In genomic region chr18:34840416-34840815, GRCh38 we compare ENCODE assay signal across 26 cellular contexts.
"Had no signal": no experiment of that assay in that cellular context is flagged by ENCODE, and none has a peak within 500 bp of the region (broad histone marks: within the 10 kb centered on the region; RNA-seq: fewer than 3 reads in every experiment).

No MANE protein-coding gene starts in this region.

- H3K9me3 ChIP-seq: right atrium auricular region, suprapubic skin, transverse colon, vagina had no signal

- H3K27me3 Mint-ChIP-seq: stimulated activated naive CD8-positive, alpha-beta T cell treated with anti-CD3 and anti-CD28 coated beads, Interleukin-15, amount 100 ng/mL, for 72 hours had no signal

- H3K4me3 ChIP-seq: lung, right atrium auricular region, suprapubic skin, transverse colon, vagina had no signal

- H3K4me3 Mint-ChIP-seq: activated CD4-positive, alpha-beta T cell treated with anti-CD3 and anti-CD28 coated beads, Interleukin-2, amount 10 ng/mL, durations not matched to agents 24 days and 14 days; activated CD8-positive, alpha-beta T cell treated with anti-CD3 and anti-CD28 coated beads for 36 hours; activated naive CD8-positive, alpha-beta T cell treated with anti-CD3 and anti-CD28 coated beads, Interleukin-2, amount 10 ng/mL, durations not matched to agents 7 days and 5 days; activated T-cell treated with anti-CD3 and anti-CD28 coated beads, Interleukin-2, amount 50 U/mL, for 24 hours; endodermal cell; natural killer cell treated with Interleukin-12 subunit alpha and Interleukin-12 subunit beta and Interleukin-15 and Interleukin-18, amount 100 ng/mL, for 72 hours; stimulated activated naive CD8-positive, alpha-beta T cell treated with anti-CD3 and anti-CD28 coated beads, Interleukin-15, amount 100 ng/mL, for 72 hours had no signal

- H3K4me1 ChIP-seq: suprapubic skin had no signal

- H3K36me3 ChIP-seq: right atrium auricular region, suprapubic skin, transverse colon, vagina had no signal

- ATAC-seq: activated CD8-positive, alpha-beta T cell treated with anti-CD3 and anti-CD28 coated beads for 36 hours; left lobe of liver; natural killer cell treated with Interleukin-12 subunit alpha and Interleukin-12 subunit beta and Interleukin-15 and Interleukin-18, amount 100 ng/mL, for 72 hours; stimulated activated naive CD8-positive, alpha-beta T cell treated with anti-CD3 and anti-CD28 coated beads, Interleukin-15, amount 100 ng/mL, for 72 hours had no signal

- H3K27ac Mint-ChIP-seq: activated CD4-positive, alpha-beta T cell treated with anti-CD3 and anti-CD28 coated beads, Interleukin-2, amount 10 ng/mL, durations not matched to agents 24 days and 14 days; activated CD8-positive, alpha-beta T cell treated with anti-CD3 and anti-CD28 coated beads for 36 hours; activated naive CD8-positive, alpha-beta T cell treated with anti-CD3 and anti-CD28 coated beads, Interleukin-2, amount 10 ng/mL, durations not matched to agents 7 days and 5 days; activated T-cell treated with anti-CD3 and anti-CD28 coated beads, Interleukin-2, amount 50 U/mL, for 24 hours; activated T-helper 2 cell treated with anti-CD3 and anti-CD28 coated beads, Interferon-gamma antibody, Interleukin-2, Interleukin-4, amounts not matched to agents 10 μg/mL and 5 μg/mL and 100 μg/mL, durations not matched to agents 14 hours and 24 hours and 36 hours; endodermal cell; natural killer cell treated with Interleukin-12 subunit alpha and Interleukin-12 subunit beta and Interleukin-15 and Interleukin-18, amount 100 ng/mL, for 72 hours; stimulated activated naive CD8-positive, alpha-beta T cell treated with anti-CD3 and anti-CD28 coated beads, Interleukin-15, amount 100 ng/mL, for 72 hours had no signal

- DNase-seq: activated CD4-positive, alpha-beta T cell treated with anti-CD3 and anti-CD28 coated beads, Interleukin-2, amount 10 ng/mL, durations not matched to agents 24 days and 14 days; activated CD4-positive, CD25-positive, alpha-beta regulatory T cell; activated CD8-positive, alpha-beta T cell treated with anti-CD3 and anti-CD28 coated beads for 36 hours; activated naive CD4-positive, alpha-beta T cell treated with Interleukin-2 at 50 U/mL for 16 hours; activated naive CD8-positive, alpha-beta T cell treated with anti-CD3 and anti-CD28 coated beads, Interleukin-2, amount 10 ng/mL, durations not matched to agents 7 days and 5 days; activated T-cell treated with anti-CD3 and anti-CD28 coated beads, Interleukin-2, amount 50 U/mL, for 24 hours; amygdala; caudate nucleus; endodermal cell; erythroblast; head of caudate nucleus; nucleus accumbens; posterior cingulate gyrus; stimulated activated CD4-positive, alpha-beta T cell treated with anti-CD3 and anti-CD28 coated beads, Interleukin-2, amount 100 ng/mL, for 48 hours; stimulated activated naive CD8-positive, alpha-beta T cell treated with anti-CD3 and anti-CD28 coated beads, Interleukin-15, amount 100 ng/mL, for 72 hours; T1000; transverse colon had no signal

- H3K9me3 Mint-ChIP-seq: activated T-cell treated with anti-CD3 and anti-CD28 coated beads, Interleukin-2, amount 50 U/mL, for 24 hours; activated T-helper 2 cell treated with anti-CD3 and anti-CD28 coated beads, Interferon-gamma antibody, Interleukin-2, Interleukin-4, amounts not matched to agents 10 μg/mL and 5 μg/mL and 100 μg/mL, durations not matched to agents 14 hours and 24 hours and 36 hours; natural killer cell treated with Interleukin-12 subunit alpha and Interleukin-12 subunit beta and Interleukin-15 and Interleukin-18, amount 100 ng/mL, for 72 hours; stimulated activated naive CD8-positive, alpha-beta T cell treated with anti-CD3 and anti-CD28 coated beads, Interleukin-15, amount 100 ng/mL, for 72 hours had no signal

- H3K27me3 ChIP-seq: right atrium auricular region, suprapubic skin, transverse colon, vagina had no signal

- H3K36me3 Mint-ChIP-seq: natural killer cell treated with Interleukin-12 subunit alpha and Interleukin-12 subunit beta and Interleukin-15 and Interleukin-18, amount 100 ng/mL, for 72 hours had no signal

- FAIRE-seq: frontal cortex, keratinocyte had no signal

- H3K27ac ChIP-seq: right atrium auricular region, suprapubic skin, transverse colon, vagina had no signal
